In the genomic region with DNA sequence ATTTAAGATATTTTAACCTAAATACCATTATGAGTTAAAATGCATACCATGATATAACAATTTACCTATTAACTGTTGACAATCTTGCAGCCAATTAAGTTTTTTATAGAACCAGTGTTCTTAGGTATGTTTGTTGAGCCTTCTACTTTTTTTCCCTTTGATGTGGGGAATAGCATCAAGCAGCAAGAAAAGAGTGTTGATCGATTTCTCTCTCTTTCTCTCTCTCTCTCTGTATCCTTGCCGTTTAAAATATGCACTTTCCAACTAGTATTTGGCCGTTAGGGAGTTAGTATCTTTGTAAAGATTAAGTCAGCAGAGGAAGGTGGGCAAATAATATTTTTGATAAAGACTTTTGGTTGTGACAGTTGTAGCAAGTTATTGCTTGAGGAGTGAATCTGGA, we compare ENCODE assay signal across 9 cellular contexts. TPM values are rescaled to one million over a fixed set of nuclear protein-coding genes. Genes with fewer than 3 reads are reported as not detected.
DNase-seq lines count a peak whose midpoint lies in the region; ATAC-seq and TF ChIP-seq lines count a peak whose summit lies in the region.
"Had no signal": no experiment of that assay in that cellular context is flagged by ENCODE, and none has a peak within 500 bp of the region (broad histone marks: within the 10 kb centered on the region; RNA-seq: fewer than 3 reads in every experiment).

No MANE protein-coding gene starts in this region.

- no peak overlapping the region for H4K5ac ChIP-seq in H9 (ENCODE audit: insufficient read length, low read depth, low read length)

- H3K27ac ChIP-seq in H9 (ENCODE audit: insufficient read length, low read depth, low read length) (no peak overlapping the region), fibroblast of lung (ENCODE audit: insufficient read depth, low read length) (peak overlapping the region; percentile 97)
- H3K27ac ChIP-seq: RWPE1 had no signal

- H2BK5ac ChIP-seq in H9 (ENCODE audit: insufficient read length, low read length) = no peak overlapping the region

- no peak overlapping the region for H3T11ph ChIP-seq in H9 (ENCODE audit: low read length)

- H3K18ac ChIP-seq in H9 (ENCODE audit: insufficient read length, low read depth, low read length) = no peak overlapping the region

- no peak overlapping the region for H2BK15ac ChIP-seq in H9 (ENCODE audit: low read depth, low read length)

- H4K91ac ChIP-seq in H9 (ENCODE audit: insufficient read length, low read depth, low read length) = no peak overlapping the region

- H3K9ac ChIP-seq in H9 (ENCODE audit: extremely low read depth, insufficient read length, low read length) = no peak overlapping the region
- H3K9ac ChIP-seq in fibroblast of lung (ENCODE audit: insufficient read depth, low read length) = no peak overlapping the region
- H3K9ac ChIP-seq in skeletal muscle satellite cell (ENCODE audit: low read depth, low read length) = peak overlapping the region; percentile 96

- H2AFZ ChIP-seq in H9 (ENCODE audit: low read length) (no peak overlapping the region), fibroblast of lung (ENCODE audit: low read length) (no peak overlapping the region)

- no peak overlapping the region for H4K8ac ChIP-seq in H9 (replicated peaks; ENCODE audit: insufficient read length, low read depth, low read length)

- H3K79me2 ChIP-seq in H9 (ENCODE audit: insufficient read depth, low read length) (peaks cover 58% of the 10 kb centered on the region), fibroblast of lung (ENCODE audit: control insufficient read depth, insufficient read depth, low read length) (peaks cover 95% of the 10 kb centered on the region)

- no CpG with 5 or more reads among the region's 3 CpGs for WGBS in H9 (ENCODE audit: extremely low coverage, insufficient read length, low lambda C conversion rate)

- H3K23ac ChIP-seq in H9 (ENCODE audit: insufficient read length, low read depth, low read length) = no peak overlapping the region

- peaks cover 64 to 66% of the 10 kb centered on the region in 2 experiments for H3K4me1 Mint-ChIP-seq in H9
- peaks cover 67% of the 10 kb centered on the region for H3K4me1 Mint-ChIP-seq in T-helper 17 cell

- no peak overlapping the region for H3K4ac ChIP-seq in H9 (ENCODE audit: low read depth, low read length)

- H2BK12ac ChIP-seq in H9 (ENCODE audit: insufficient read length, low read depth, low read length) = no peak overlapping the region

- H3K27me3 ChIP-seq in H9 (ENCODE audit: insufficient read depth, low read length) = no peaks in the 10 kb centered on the region
- H3K27me3 ChIP-seq in fibroblast of lung (ENCODE audit: control insufficient read depth, insufficient read depth, low read length) = no peaks in the 10 kb centered on the region
- no peaks in the 10 kb centered on the region for H3K27me3 ChIP-seq in skeletal muscle satellite cell (ENCODE audit: control insufficient read depth, insufficient read depth, low read length)

- H4K20me1 ChIP-seq in H9 (ENCODE audit: control insufficient read depth, insufficient read depth, insufficient read length) (no peaks in the 10 kb centered on the region), fibroblast of lung (ENCODE audit: control insufficient read depth, extremely low read depth, insufficient read depth, low read length) (no peaks in the 10 kb centered on the region)

- H3K9me3 ChIP-seq in H9 (ENCODE audit: control insufficient read depth, low read depth, low read length) = no peaks in the 10 kb centered on the region
- no peaks in the 10 kb centered on the region for H3K9me3 ChIP-seq in T-helper 17 cell (ENCODE audit: control insufficient read depth, low read length, poor library complexity, severe bottlenecking)
- no peaks in the 10 kb centered on the region for H3K9me3 ChIP-seq in fibroblast of lung (ENCODE audit: control insufficient read depth, insufficient read depth, low read depth, low read length)
- H3K9me3 ChIP-seq in skeletal muscle satellite cell (replicated peaks; ENCODE audit: low read length) = no peaks in the 10 kb centered on the region

- no peak overlapping the region for H2AK5ac ChIP-seq in H9 (ENCODE audit: insufficient read length, low read length)

- H3K4me1 ChIP-seq in H9 (ENCODE audit: insufficient read depth, low read length) (0 out of 2 replicates have a peak, but pooled peaks cover 2% of the 10 kb centered on the region), fibroblast of lung (ENCODE audit: control insufficient read depth, extremely low read depth, insufficient read depth, low read length) (peaks cover 24% of the 10 kb centered on the region), skeletal muscle satellite cell (ENCODE audit: control insufficient read depth, insufficient read depth, low read length) (peaks cover 58% of the 10 kb centered on the region)

- H2BK20ac ChIP-seq in H9 (ENCODE audit: low read depth, low read length, poor library complexity, severe bottlenecking) = no peak overlapping the region

- H3K36me3 ChIP-seq in fibroblast of lung (ENCODE audit: control insufficient read depth, insufficient read depth, low read length) = no peaks in the 10 kb centered on the region
- H3K36me3 ChIP-seq in skeletal muscle satellite cell (ENCODE audit: insufficient read depth, low read length) = peaks cover 27% of the 10 kb centered on the region

- H3K4me2 ChIP-seq in H9 (ENCODE audit: insufficient read depth, insufficient read length, low read length) (no peak overlapping the region), fibroblast of lung (ENCODE audit: extremely low read depth, insufficient read depth, low read length) (peak overlapping the region; percentile 99), skeletal muscle satellite cell (ENCODE audit: low read length) (peak overlapping the region; percentile 92)

- TF ChIP-seq CTCF in H9 (conservative IDR thresholded peaks at IDR 0.05) = no peak
- TF ChIP-seq CTCF in fibroblast of lung (conservative IDR thresholded peaks at IDR 0.05 in 1 of 2, IDR thresholded peaks at IDR 0.05 in 1 of 2; ENCODE audit: low read depth in 1 of 2, low read length in 2 of 2) = no peak

- no peak overlapping the region for H3K14ac ChIP-seq in H9 (ENCODE audit: insufficient read depth, low read length)

- no peaks in the 10 kb centered on the region; a peak in 1 of 5 replicates for H3K9me3 Mint-ChIP-seq in H9

- H3K36me3 Mint-ChIP-seq in H9 (ENCODE audit: insufficient read depth in 1 of 3, low read depth in 3 of 3) (peaks cover 27 to 52% (median 40%) of the 10 kb centered on the region in 3 experiments), T-helper 17 cell (ENCODE audit: low read depth) (peaks cover 16% of the 10 kb centered on the region)

- peaks cover 3% of the 10 kb centered on the region for H3K79me1 ChIP-seq in H9 (ENCODE audit: insufficient read depth, low read depth, low read length, poor library complexity, severe bottlenecking)

- peak overlapping the region in 1 of 2 experiments; percentile 12; a peak in 1 of 5 replicates for H3K4me3 Mint-ChIP-seq in H9
- H3K4me3 Mint-ChIP-seq in T-helper 17 cell = peak overlapping the region; percentile 97

- no peaks in the 10 kb centered on the region for H3K27me3 Mint-ChIP-seq in H9 (ENCODE audit: low read depth)
- no peaks in the 10 kb centered on the region for H3K27me3 Mint-ChIP-seq in T-helper 17 cell

- H2BK120ac ChIP-seq in H9 (ENCODE audit: low read depth, low read length, poor library complexity, severe bottlenecking) = no peak overlapping the region

- peaks cover 12% of the 10 kb centered on the region for H3K23me2 ChIP-seq in H9 (ENCODE audit: insufficient read length, low read depth, low read length, poor library complexity, severe bottlenecking)

- no peak for ATAC-seq in T-helper 17 cell

- H3K27ac Mint-ChIP-seq in H9 (peak overlapping the region in 2 of 3 experiments; percentile 19 to 21; a peak in 3 of 7 replicates), T-helper 17 cell (peak overlapping the region; percentile 100)

- H3K56ac ChIP-seq in H9 (ENCODE audit: insufficient read length, low read depth, low read length) = no peak overlapping the region

- H3K4me3 ChIP-seq in fibroblast of lung (replicated peaks in 1 of 4; ENCODE audit: control extremely low read depth in 1 of 4, insufficient read depth in 1 of 4, low read depth in 3 of 4, low read length in 4 of 4) (peak overlapping the region; percentile 17 to 96 (median 69)), skeletal muscle satellite cell (ENCODE audit: low read length) (peak overlapping the region; percentile 67)

- no peak for DNase-seq in H9
- no peak for DNase-seq in T-helper 17 cell
- DNase-seq in fibroblast of lung (ENCODE audit: low read depth in 2 of 2) = no peak
- no peak for DNase-seq in HK-2 (ENCODE audit: unreplicated experiment)
- DNase-seq in effector CD4-positive, alpha-beta T cell = no peak
- DNase-seq in NCI-H1417 (lab: John Stamatoyannopoulos, UW) = no peak
- no peak for DNase-seq in cerebellar nuclear complex (lab: John Stamatoyannopoulos, UW)

RNA-seq across cellular contexts. Expression of gene CHD2, which starts 5.9 kb away (rescaled TPM):
- total RNA-seq in H9 (2021) (56.7 and 63.3 TPM in 2 replicates), T-helper 17 cell (100 to 1,000 TPM; 505 to 520 TPM), fibroblast of lung (77.8 and 92.5 TPM in 2 replicates)
- polyA plus RNA-seq in fibroblast of lung = 36.5 and 41.3 TPM in 2 replicates
- 29.4 and 35.1 TPM in 2 replicates for polyA plus RNA-seq in fibroblast of lung (2012)
- 33.6 and 46.0 TPM in 2 replicates for polyA minus RNA-seq in fibroblast of lung (ENCODE audit: low replicate concordance)
- 46.5 and 60.8 TPM in 2 replicates for total RNA-seq in skeletal muscle satellite cell (2012; rRNA removed)
